8 cellular contexts compared by ENCODE assay signal in genomic region chr15:65183847-65184159, GRCh38. TPM values are rescaled to one million over a fixed set of nuclear protein-coding genes. Genes with fewer than 3 reads are reported as not detected.
A peak's percentile ranks its signal among the peaks of the same experiment; 100 is the strongest.
DNase-seq lines count a peak whose midpoint lies in the region; ATAC-seq and TF ChIP-seq lines count a peak whose summit lies in the region.

No MANE protein-coding gene starts in this region.

- H3K27me3 ChIP-seq in ascending aorta, result no peaks in the 10 kb centered on the region
- no peaks in the 10 kb centered on the region for H3K27me3 ChIP-seq in transverse colon

- DNase-seq in activated naive CD4-positive, alpha-beta T cell treated with anti-CD3 and anti-CD28 coated beads for 36 hours, result no peak
- DNase-seq in activated naive CD4-positive, alpha-beta T cell treated with anti-CD3 and anti-CD28 coated beads, Interleukin-2, amount 50 U/mL, for 16 hours, result no peak
- DNase-seq in ascending aorta (ENCODE audit: low spot score in 2 of 2) (no peak), lower leg skin (ENCODE audit: low spot score in 2 of 2) (no peak), transverse colon (no peak), RKO (ENCODE audit: low spot score) (no peak)

- 5 to 6% methylated on average over 4 of the region's 4 CpGs for WGBS in lower leg skin, 2 donors
- 1 to 7% methylated on average over 4 of the region's 4 CpGs for WGBS in transverse colon (ENCODE audit: low coverage in 1 of 2), 2 donors

- H3K27ac Mint-ChIP-seq in activated naive CD4-positive, alpha-beta T cell treated with anti-CD3 and anti-CD28 coated beads for 36 hours, result peak overlapping the region; percentile 94

- TF ChIP-seq CTCF in ascending aorta (IDR thresholded peaks at IDR 0.05) (no peak), lower leg skin (IDR thresholded peaks at IDR 0.05) (no peak), transverse colon (IDR thresholded peaks at IDR 0.05) (no peak)

- no peak for TF ChIP-seq EP300 in transverse colon (IDR thresholded peaks at IDR 0.05; ENCODE audit: low read depth)

- no peaks in the 10 kb centered on the region for H3K9me3 Mint-ChIP-seq in activated naive CD4-positive, alpha-beta T cell treated with anti-CD3 and anti-CD28 coated beads for 36 hours

- H3K36me3 Mint-ChIP-seq in activated naive CD4-positive, alpha-beta T cell treated with anti-CD3 and anti-CD28 coated beads for 36 hours (ENCODE audit: low read depth), result peaks cover 11% of the 10 kb centered on the region

- peak overlapping the region; percentile 96 for H3K4me3 Mint-ChIP-seq in activated naive CD4-positive, alpha-beta T cell treated with anti-CD3 and anti-CD28 coated beads for 36 hours

- intact Hi-C loops in activated naive CD4-positive, alpha-beta T cell treated with anti-CD3 and anti-CD28 coated beads for 36 hours (cut with micrococcal nuclease), result loop anchor here (2.0 kb wide), 2 partner anchors 155 to 201 kb away; partner anchors contain the start of gene MTFMT
- intact Hi-C loops in ascending aorta (cut with DNase I), result loop anchor here (2.0 to 5.0 kb wide), 2 partner anchors 103 to 152 kb away; partner anchors contain the start of gene PARP16
- intact Hi-C loops in lower leg skin (cut with DNase I; ENCODE audit: low total_unique reads), result no loop called here
- intact Hi-C loops in transverse colon (cut with DNase I; ENCODE audit: low total_unique reads), result no loop called here

- ATAC-seq in GM19467 (IDR thresholded peaks at IDR 0.05; ENCODE audit: unreplicated experiment) (no peak), GM21723 (IDR thresholded peaks at IDR 0.05; ENCODE audit: unreplicated experiment) (no peak)

- no peak for TF ChIP-seq POLR2A in lower leg skin (IDR thresholded peaks at IDR 0.05)
- TF ChIP-seq POLR2A in transverse colon (IDR thresholded peaks at IDR 0.05), result no peak

- CTCF ChIA-PET in activated naive CD4-positive, alpha-beta T cell treated with anti-CD3 and anti-CD28 coated beads for 36 hours (lab: Charles Lee), result no interaction called here

- peak overlapping the region; percentile 94 to 95 for H3K27ac ChIP-seq in ascending aorta
- H3K27ac ChIP-seq in transverse colon, result peak overlapping the region; percentile 95 to 98 (median 96)

- H3K36me3 ChIP-seq in ascending aorta, result peaks cover 8 to 17% of the 10 kb centered on the region in 2 donors
- peaks cover 0 to 12% (median under 1%) of the 10 kb centered on the region in 4 donors for H3K36me3 ChIP-seq in transverse colon

- peaks cover 31% of the 10 kb centered on the region for H3K4me1 Mint-ChIP-seq in activated naive CD4-positive, alpha-beta T cell treated with anti-CD3 and anti-CD28 coated beads for 36 hours (ENCODE audit: low read depth)

- H3K4me3 ChIP-seq in ascending aorta (peak overlapping the region; percentile 88 to 90), lower leg skin (ENCODE audit: low read depth, poor library complexity, severe bottlenecking) (peak overlapping the region; percentile 98), transverse colon (peak overlapping the region; percentile 70 to 97 (median 86))

- in situ Hi-C loops in transverse colon (cut with MboI; ENCODE audit: low pct_ligation_motif_present in 1 of 4, low pct_unique_long_range_greater_than_20kb in 1 of 4, low sequenced_read_pairs in 3 of 4), result loop anchor here in 3 of 4 donors (10.0 kb wide), 2 partner anchors 91 to 111 kb away; partner anchors contain the start of gene RNU5A-1 (in 1 of the 3)

- H3K9me3 ChIP-seq in ascending aorta (no peaks in the 10 kb centered on the region), transverse colon (no peaks in the 10 kb centered on the region)

- peaks cover 4 to 24% of the 10 kb centered on the region in 2 donors for H3K4me1 ChIP-seq in ascending aorta
- H3K4me1 ChIP-seq in transverse colon, result peaks cover 9 to 43% (median 24%) of the 10 kb centered on the region in 4 donors

- H3K27me3 Mint-ChIP-seq in activated naive CD4-positive, alpha-beta T cell treated with anti-CD3 and anti-CD28 coated beads for 36 hours (ENCODE audit: low read depth), result no peaks in the 10 kb centered on the region

RNA-seq across cellular contexts. Expression of gene CLPX, which starts 1.3 kb away (rescaled TPM):
- 10 to 100 TPM; 62.7 to 69.9 TPM for total RNA-seq in activated naive CD4-positive, alpha-beta T cell treated with anti-CD3 and anti-CD28 coated beads for 36 hours
- total RNA-seq in ascending aorta (13.7 TPM), lower leg skin (100 to 1,000 TPM in 2 of 4 donors, 10 to 100 TPM in 2; 74.5 to 110 (median 91.8) TPM), transverse colon (10 to 100 TPM; 12.0 to 72.2 (median 57.4) TPM)

RNA-seq across cellular contexts. Expression of gene CILP, which starts 27.5 kb away (rescaled TPM):
- total RNA-seq in activated naive CD4-positive, alpha-beta T cell treated with anti-CD3 and anti-CD28 coated beads for 36 hours, result not detected
- total RNA-seq in ascending aorta (1.8 TPM), lower leg skin (10 to 100 TPM in 2 of 4 donors, 1 to 10 TPM in 2; 3.9 to 66.8 (median 9.3) TPM), transverse colon (10 to 100 TPM in 3 of 4 donors, 1 to 10 TPM in 1; 8.1 to 89.6 (median 18.5) TPM)

RNA-seq across cellular contexts. Expression of gene PDCD7, which starts 50.2 kb away (rescaled TPM):
- 10 to 100 TPM; 28.6 to 31.5 TPM for total RNA-seq in activated naive CD4-positive, alpha-beta T cell treated with anti-CD3 and anti-CD28 coated beads for 36 hours
- total RNA-seq in ascending aorta (9.2 TPM), lower leg skin (10 to 100 TPM; 21.0 to 33.5 (median 27.0) TPM), transverse colon (10 to 100 TPM; 12.4 to 22.1 (median 16.3) TPM)

Comparison
In these comparisons a context has a peak if more than half of its experiments do, and no peak if none do; other contexts are left out.
1. intact Hi-C loops: an anchor here in activated naive CD4-positive, alpha-beta T cell treated with anti-CD3 and anti-CD28 coated beads for 36 hours (2.0 kb wide) and ascending aorta (2.0 to 5.0 kb wide); none called in lower leg skin and transverse colon.